ENCODE assay signal across 37 cellular contexts in genomic region chr10:101720606-101721230, GRCh38. TPM values are rescaled to one million over a fixed set of nuclear protein-coding genes. Genes with fewer than 3 reads are reported as not detected.
"Had no signal": no experiment of that assay in that cellular context is flagged by ENCODE, and none has a peak within 500 bp of the region (broad histone marks: within the 10 kb centered on the region; RNA-seq: fewer than 3 reads in every experiment).

No MANE protein-coding gene starts in this region.

- H3K9me3 Mint-ChIP-seq: activated B cell treated with CpG ODN at 0.5 μM for 24 hours; activated CD4-positive, alpha-beta memory T cell treated with anti-CD3 and anti-CD28 coated beads for 36 hours; activated CD4-positive, alpha-beta T cell treated with anti-CD3 and anti-CD28 coated beads, Interleukin-2, amount 10 ng/mL, durations not matched to agents 24 days and 14 days; activated CD8-positive, alpha-beta T cell treated with anti-CD3 and anti-CD28 coated beads for 36 hours; activated naive CD4-positive, alpha-beta T cell treated with anti-CD3 and anti-CD28 coated beads for 36 hours; activated naive CD4-positive, alpha-beta T cell treated with anti-CD3 and anti-CD28 coated beads, Interleukin-2, amount 50 U/mL, for 72 hours; activated naive CD8-positive, alpha-beta T cell treated with anti-CD3 and anti-CD28 coated beads for 36 hours; activated T-cell treated with anti-CD3 and anti-CD28 coated beads, Interleukin-2, amount 50 U/mL, for 4 hours; activated T-cell treated with anti-CD3 and anti-CD28 coated beads, Interleukin-2, amount 50 U/mL, for 72 hours; activated T-helper 1 cell treated with anti-CD3 and anti-CD28 coated beads, Interleukin-12 subunit alpha, Interleukin-12 subunit beta, Interleukin-2, Interleukin-4 antibody, amounts not matched to agents 30 ng/mL and 10 ng/mL and 1 ng/mL, durations not matched to agents 14 hours and 24 hours and 36 hours; activated T-helper 17 cell treated with anti-CD3 and anti-CD28 coated beads, Interleukin-2, amount 50 U/mL, for 72 hours; T-helper 1 cell treated with Interleukin-12 subunit alpha and Interleukin-12 subunit beta and Interleukin-4 antibody, amounts not matched to agents 30 μg/mL and 1 μg/mL, for 36 hours; T-helper 2 cell treated with Interferon-gamma antibody and Interleukin-4, amounts not matched to agents 5 μg/mL and 100 μg/mL, for 36 hours had no signal

- H3K4me3 Mint-ChIP-seq: activated B cell treated with CpG ODN at 0.5 μM for 24 hours; activated CD4-positive, alpha-beta memory T cell treated with anti-CD3 and anti-CD28 coated beads for 36 hours; activated CD4-positive, alpha-beta T cell treated with anti-CD3 and anti-CD28 coated beads, Interleukin-2, amount 10 ng/mL, durations not matched to agents 24 days and 14 days; activated CD8-positive, alpha-beta T cell treated with anti-CD3 and anti-CD28 coated beads for 36 hours; activated naive CD4-positive, alpha-beta T cell treated with anti-CD3 and anti-CD28 coated beads for 36 hours; activated naive CD8-positive, alpha-beta T cell treated with anti-CD3 and anti-CD28 coated beads for 36 hours; activated T-cell treated with anti-CD3 and anti-CD28 coated beads, Interleukin-2, amount 50 U/mL, for 4 hours; activated T-cell treated with anti-CD3 and anti-CD28 coated beads, Interleukin-2, amount 50 U/mL, for 72 hours; activated T-helper 1 cell treated with anti-CD3 and anti-CD28 coated beads, Interleukin-12 subunit alpha, Interleukin-12 subunit beta, Interleukin-2, Interleukin-4 antibody, amounts not matched to agents 30 ng/mL and 10 ng/mL and 1 ng/mL, durations not matched to agents 14 hours and 24 hours and 36 hours; activated T-helper 17 cell treated with anti-CD3 and anti-CD28 coated beads, Interleukin-2, amount 50 U/mL, for 72 hours; T-helper 1 cell treated with Interleukin-12 subunit alpha and Interleukin-12 subunit beta and Interleukin-4 antibody, amounts not matched to agents 30 μg/mL and 1 μg/mL, for 36 hours; T-helper 2 cell treated with Interferon-gamma antibody and Interleukin-4, amounts not matched to agents 5 μg/mL and 100 μg/mL, for 36 hours had no signal

- H3K27ac ChIP-seq: adrenal gland, body of pancreas, brain microvascular endothelial cell, breast epithelium, VCaP had no signal

- ATAC-seq: activated CD8-positive, alpha-beta T cell treated with anti-CD3 and anti-CD28 coated beads for 36 hours; activated naive CD4-positive, alpha-beta T cell treated with anti-CD3 and anti-CD28 coated beads, Interleukin-2, amount 50 U/mL, for 72 hours; activated T-cell treated with anti-CD3 and anti-CD28 coated beads, Interleukin-2, amount 50 U/mL, for 4 hours; activated T-cell treated with anti-CD3 and anti-CD28 coated beads, Interleukin-2, amount 50 U/mL, for 72 hours; activated T-helper 17 cell treated with anti-CD3 and anti-CD28 coated beads, Interleukin-2, amount 50 U/mL, for 72 hours; body of pancreas had no signal

- H3K27me3 Mint-ChIP-seq: activated CD4-positive, alpha-beta memory T cell treated with anti-CD3 and anti-CD28 coated beads for 36 hours had no signal

- H3K27me3 ChIP-seq: adrenal gland, body of pancreas, brain microvascular endothelial cell, breast epithelium had no signal

- H3K4me1 ChIP-seq: adrenal gland, body of pancreas had no signal

- H3K4me3 ChIP-seq: adrenal gland, body of pancreas, breast epithelium had no signal

- H3K36me3 ChIP-seq: adrenal gland, brain microvascular endothelial cell, breast epithelium had no signal

- H3K27ac Mint-ChIP-seq: activated B cell treated with CpG ODN at 0.5 μM for 24 hours; activated CD4-positive, alpha-beta memory T cell treated with anti-CD3 and anti-CD28 coated beads for 36 hours; activated CD4-positive, alpha-beta T cell treated with anti-CD3 and anti-CD28 coated beads, Interleukin-2, amount 10 ng/mL, durations not matched to agents 24 days and 14 days; activated CD8-positive, alpha-beta T cell treated with anti-CD3 and anti-CD28 coated beads for 36 hours; activated naive CD4-positive, alpha-beta T cell treated with anti-CD3 and anti-CD28 coated beads for 36 hours; activated naive CD4-positive, alpha-beta T cell treated with anti-CD3 and anti-CD28 coated beads, Interleukin-2, amount 50 U/mL, for 72 hours; activated naive CD8-positive, alpha-beta T cell treated with anti-CD3 and anti-CD28 coated beads for 36 hours; activated T-cell treated with anti-CD3 and anti-CD28 coated beads, Interleukin-2, amount 50 U/mL, for 72 hours; activated T-helper 1 cell treated with anti-CD3 and anti-CD28 coated beads, Interleukin-12 subunit alpha, Interleukin-12 subunit beta, Interleukin-2, Interleukin-4 antibody, amounts not matched to agents 30 ng/mL and 10 ng/mL and 1 ng/mL, durations not matched to agents 14 hours and 24 hours and 36 hours; activated T-helper 17 cell treated with anti-CD3 and anti-CD28 coated beads, Interleukin-2, amount 50 U/mL, for 72 hours; T-helper 1 cell treated with Interleukin-12 subunit alpha and Interleukin-12 subunit beta and Interleukin-4 antibody, amounts not matched to agents 30 μg/mL and 1 μg/mL, for 36 hours; T-helper 2 cell treated with Interferon-gamma antibody and Interleukin-4, amounts not matched to agents 5 μg/mL and 100 μg/mL, for 36 hours had no signal

- H3K9me3 ChIP-seq: adrenal gland, body of pancreas, breast epithelium had no signal

- H3K36me3 Mint-ChIP-seq: activated CD4-positive, alpha-beta memory T cell treated with anti-CD3 and anti-CD28 coated beads for 36 hours; activated naive CD4-positive, alpha-beta T cell treated with anti-CD3 and anti-CD28 coated beads, Interleukin-2, amount 50 U/mL, for 72 hours; activated naive CD8-positive, alpha-beta T cell treated with anti-CD3 and anti-CD28 coated beads for 36 hours had no signal

- DNase-seq: activated B cell treated with CpG ODN at 0.5 μM for 24 hours; activated CD4-positive, alpha-beta memory T cell treated with anti-CD3 and anti-CD28 coated beads for 36 hours; activated CD4-positive, alpha-beta T cell treated with anti-CD3 and anti-CD28 coated beads for 4 hours; activated CD4-positive, alpha-beta T cell treated with anti-CD3 and anti-CD28 coated beads, Interleukin-2, amount 10 ng/mL, durations not matched to agents 24 days and 14 days; activated CD4-positive, alpha-beta T cell treated with anti-CD3 and anti-CD28 coated beads, Interleukin-2, amount 50 U/mL, for 1 hour; activated CD4-positive, alpha-beta T cell treated with anti-CD3 and anti-CD28 coated beads, Interleukin-2, amount 50 U/mL, for 4 hours; activated CD4-positive, CD25-positive, alpha-beta regulatory T cell treated with anti-CD3 and anti-CD28 coated beads, Interleukin-2, amount 50 U/mL, for 72 hours; activated CD8-positive, alpha-beta memory T cell treated with anti-CD3 and anti-CD28 coated beads, Interleukin-2, amount 50 U/mL, for 4 hours; activated CD8-positive, alpha-beta T cell treated with anti-CD3 and anti-CD28 coated beads for 36 hours; activated effector memory CD4-positive, alpha-beta T cell treated with anti-CD3 and anti-CD28 coated beads, Interleukin-2, amount 50 U/mL, for 16 hours; activated gamma-delta T cell treated with Interleukin-2 at 50 U/mL for 16 hours; activated naive CD4-positive, alpha-beta T cell; activated naive CD4-positive, alpha-beta T cell treated with anti-CD3 and anti-CD28 coated beads for 36 hours; activated naive CD4-positive, alpha-beta T cell treated with anti-CD3 and anti-CD28 coated beads, Interleukin-2, amount 50 U/mL, for 16 hours; activated naive CD8-positive, alpha-beta T cell treated with anti-CD3 and anti-CD28 coated beads for 36 hours; activated T-cell treated with anti-CD3 and anti-CD28 coated beads for 4 hours; activated T-cell treated with anti-CD3 and anti-CD28 coated beads, Interleukin-2, amount 50 U/mL, for 1 hour; activated T-cell treated with anti-CD3 and anti-CD28 coated beads, Interleukin-2, amount 50 U/mL, for 4 hours; activated T-cell treated with anti-CD3 and anti-CD28 coated beads, Interleukin-2, amount 50 U/mL, for 72 hours; adrenal gland; amniotic stem cell; aorta; body of pancreas; brain microvascular endothelial cell; central memory CD4-positive, alpha-beta T cell; T-helper 1 cell; T-helper 2 cell; T-helper 9 cell had no signal

RNA-seq across cellular contexts. Expression of gene FGF8, which starts 55.2 kb away (rescaled TPM):
- total RNA-seq: activated B cell treated with CpG ODN at 0.5 μM for 24 hours; activated CD4-positive, alpha-beta memory T cell treated with anti-CD3 and anti-CD28 coated beads for 36 hours; activated CD8-positive, alpha-beta memory T cell treated with anti-CD3 and anti-CD28 coated beads for 36 hours; activated naive CD4-positive, alpha-beta T cell treated with anti-CD3 and anti-CD28 coated beads for 36 hours; activated naive CD4-positive, alpha-beta T cell treated with anti-CD3 and anti-CD28 coated beads, Interleukin-2, amount 50 U/mL, for 72 hours; activated naive CD8-positive, alpha-beta T cell treated with anti-CD3 and anti-CD28 coated beads for 36 hours; activated T-helper 1 cell treated with anti-CD3 and anti-CD28 coated beads, Interleukin-12 subunit alpha, Interleukin-12 subunit beta, Interleukin-2, Interleukin-4 antibody, amounts not matched to agents 30 ng/mL and 10 ng/mL and 1 ng/mL, durations not matched to agents 14 hours and 24 hours and 36 hours; activated T-helper 17 cell treated with anti-CD3 and anti-CD28 coated beads, Interleukin-2, amount 50 U/mL, for 72 hours; adrenal gland; aorta; body of pancreas; breast epithelium; cardiac septum had no signal
- polyA plus RNA-seq: adrenal gland, aorta had no signal
